17 cellular contexts compared by ENCODE assay signal in the genomic region with DNA sequence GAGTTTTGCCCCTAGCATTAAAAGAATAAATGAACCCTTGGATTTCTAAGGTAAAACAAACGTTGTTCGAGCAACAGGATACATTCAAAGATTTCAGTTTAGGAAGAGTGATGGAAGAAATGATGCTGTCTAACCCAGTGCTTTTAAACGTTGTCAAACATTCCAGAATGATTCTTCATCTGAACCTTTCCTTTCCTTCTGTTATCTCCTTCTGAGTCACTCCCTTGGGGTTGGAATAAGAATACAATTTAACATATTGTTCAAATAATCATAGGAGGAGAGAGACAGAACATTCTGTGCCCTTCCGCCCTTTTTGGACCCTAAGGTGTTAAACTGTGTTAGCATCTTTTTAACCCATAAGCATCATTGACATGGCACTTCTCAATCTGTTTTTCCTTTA.
DNase-seq lines count a peak whose midpoint lies in the region; ATAC-seq and TF ChIP-seq lines count a peak whose summit lies in the region.
"Had no signal": no experiment of that assay in that cellular context is flagged by ENCODE, and none has a peak within 500 bp of the region (broad histone marks: within the 10 kb centered on the region; RNA-seq: fewer than 3 reads in every experiment).

No MANE protein-coding gene starts in this region.

- intact Hi-C loops in mammary epithelial cell (cut with micrococcal nuclease) (no loop called here), sigmoid colon (cut with DNase I) (no loop called here)

- no peak for TF ChIP-seq EP300 in sigmoid colon (IDR thresholded peaks at IDR 0.05)

- H3K79me2 ChIP-seq in ACC112 (ENCODE audit: control insufficient read depth, insufficient read depth, low read length, unreplicated experiment), result no peaks in the 10 kb centered on the region
- H3K79me2 ChIP-seq in mammary epithelial cell (ENCODE audit: insufficient read depth, low read length), result no peaks in the 10 kb centered on the region
- H3K79me2 ChIP-seq in hepatocyte, result no peaks in the 10 kb centered on the region

- H3K27me3 ChIP-seq in ACC112 (ENCODE audit: insufficient read depth, low read length), result no peaks in the 10 kb centered on the region
- H3K27me3 ChIP-seq in mammary epithelial cell (ENCODE audit: insufficient read depth, low read length), result no peaks in the 10 kb centered on the region
- H3K27me3 ChIP-seq in hepatocyte, result no peaks in the 10 kb centered on the region
- H3K27me3 ChIP-seq in sigmoid colon, result no peaks in the 10 kb centered on the region
- H3K27me3 ChIP-seq: upper lobe of left lung had no signal

- H3K4me2 ChIP-seq in mammary epithelial cell (ENCODE audit: insufficient read depth, low read depth, low read length) (peak overlapping the region; percentile 57), hepatocyte (no peak overlapping the region)

- H3K4me3 ChIP-seq in ACC112 (ENCODE audit: low read depth, low read length), result no peak overlapping the region
- no peak overlapping the region for H3K4me3 ChIP-seq in mammary epithelial cell (replicated peaks in 1 of 3; ENCODE audit: insufficient read depth in 1 of 3, low read depth in 2 of 3, low read length in 3 of 3)
- no peak overlapping the region for H3K4me3 ChIP-seq in hepatocyte
- H3K4me3 ChIP-seq in sigmoid colon, result no peak overlapping the region
- H3K4me3 ChIP-seq: GM12878, heart right ventricle, K562, upper lobe of left lung had no signal

- no peak for ATAC-seq in GM18858 (IDR thresholded peaks at IDR 0.05; ENCODE audit: unreplicated experiment)
- ATAC-seq: GM12878, HCT116, heart right ventricle, K562 had no signal

- dilution Hi-C loops in mammary epithelial cell (cut with HindIII; ENCODE audit: low sequenced_read_pairs), result no loop called here

- H2AFZ ChIP-seq in ACC112 (ENCODE audit: low read length, unreplicated experiment), result peak overlapping the region; percentile 88
- no peak overlapping the region for H2AFZ ChIP-seq in mammary epithelial cell (ENCODE audit: low read depth, low read length)
- H2AFZ ChIP-seq in hepatocyte, result no peak overlapping the region

- H3K27ac ChIP-seq in ACC112 (ENCODE audit: low read depth, low read length) (peak overlapping the region; percentile 79), mammary epithelial cell (ENCODE audit: insufficient read depth, low read depth, low read length) (peak overlapping the region; percentile 60), hepatocyte (no peak overlapping the region), sigmoid colon (no peak overlapping the region)
- H3K27ac ChIP-seq: heart right ventricle, upper lobe of left lung had no signal

- TF ChIP-seq CTCF in mammary epithelial cell (conservative IDR thresholded peaks at IDR 0.05 in 1 of 2, IDR thresholded peaks at IDR 0.05 in 1 of 2; ENCODE audit: extremely low read depth in 1 of 2, insufficient read depth in 1 of 2, low read depth in 1 of 2, low read length in 2 of 2) (no peak), hepatocyte (IDR thresholded peaks at IDR 0.05; ENCODE audit: poor library complexity) (no peak), sigmoid colon (IDR thresholded peaks at IDR 0.05) (no peak)

- no peak overlapping the region for H3K9ac ChIP-seq in mammary epithelial cell (ENCODE audit: insufficient read depth, low read length)

- in situ Hi-C loops in mammary epithelial cell (cut with MboI; ENCODE audit: low sequenced_read_pairs in 2 of 2), result no loop called here

- CTCF ChIA-PET in mammary epithelial cell (lab: Charles Lee; ENCODE audit: low non-redundant PET), result no interaction called here

- H3K36me3 ChIP-seq in ACC112 (ENCODE audit: insufficient read depth, low read length) (no peaks in the 10 kb centered on the region), mammary epithelial cell (ENCODE audit: insufficient read depth, low read length) (no peaks in the 10 kb centered on the region), hepatocyte (replicated peaks; ENCODE audit: insufficient read depth, low read depth) (no peaks in the 10 kb centered on the region), sigmoid colon (no peaks in the 10 kb centered on the region)
- H3K36me3 ChIP-seq: heart right ventricle, upper lobe of left lung had no signal

- no peaks in the 10 kb centered on the region for H4K20me1 ChIP-seq in mammary epithelial cell (ENCODE audit: insufficient read depth, low read length)
- H4K20me1 ChIP-seq in hepatocyte (ENCODE audit: insufficient read depth, poor library complexity, severe bottlenecking), result no peaks in the 10 kb centered on the region

- H3K9me3 ChIP-seq in mammary epithelial cell (replicated peaks; ENCODE audit: insufficient read depth, low read length) (no peaks in the 10 kb centered on the region), hepatocyte (ENCODE audit: low read depth) (no peaks in the 10 kb centered on the region), sigmoid colon (no peaks in the 10 kb centered on the region)
- H3K9me3 ChIP-seq: upper lobe of left lung had no signal

- 17% methylated on average over 4 of the region's 4 CpGs for WGBS in mammary epithelial cell (ENCODE audit: low coverage, missing lambda C conversion rate)
- WGBS in hepatocyte (ENCODE audit: low lambda C conversion rate, missing lambda C conversion rate), result 58% methylated on average over 4 of the region's 4 CpGs
- WGBS in sigmoid colon, 2 donors, result 78 to 84% methylated on average over 4 of the region's 4 CpGs

- no peak for TF ChIP-seq POLR2A in sigmoid colon (IDR thresholded peaks at IDR 0.05)

- H3K9me2 ChIP-seq in hepatocyte (replicated peaks; ENCODE audit: insufficient read depth), result no peaks in the 10 kb centered on the region

- peak; percentile 87 for DNase-seq in LHCN-M2 (ENCODE audit: low read depth)
- peak; percentile 58 for DNase-seq in mammary epithelial cell
- peak; percentile 8 for DNase-seq in hepatocyte (ENCODE audit: low spot score)
- no peak for DNase-seq in cerebellar nuclear complex (lab: John Stamatoyannopoulos, UW)
- DNase-seq in midbrain (lab: John Stamatoyannopoulos, UW), result no peak
- DNase-seq in sigmoid colon, result no peak
- DNase-seq: activated CD4-positive, alpha-beta T cell treated with anti-CD3 and anti-CD28 coated beads for 4 hours; activated T-cell treated with anti-CD3 and anti-CD28 coated beads for 4 hours; CD4-positive, alpha-beta memory T cell; heart right ventricle; SHP77 treated with DMSO at 0.1 percent for 48 hours; upper lobe of left lung had no signal

- H3K4me1 ChIP-seq in ACC112 (ENCODE audit: control insufficient read depth, insufficient read depth, low read length, unreplicated experiment), result peaks cover 25% of the 10 kb centered on the region
- peaks cover 17% of the 10 kb centered on the region for H3K4me1 ChIP-seq in mammary epithelial cell (ENCODE audit: insufficient read depth, low read length)
- no peaks in the 10 kb centered on the region for H3K4me1 ChIP-seq in hepatocyte (ENCODE audit: insufficient read depth)
- H3K4me1 ChIP-seq in sigmoid colon, result no peaks in the 10 kb centered on the region
- H3K4me1 ChIP-seq: heart right ventricle, upper lobe of left lung had no signal

- BruUV-seq in mammary epithelial cell (replicated peaks; lab: Mats Ljungman, UMichigan), result no TSS peak

Comparison
In these comparisons a context has a peak if more than half of its experiments do, and no peak if none do; other contexts are left out.
1. H3K27ac ChIP-seq: peak in ACC112 (single experiment) and mammary epithelial cell (single experiment); none in hepatocyte (single experiment) and sigmoid colon (0 of 4).
2. DNase-seq: peak in LHCN-M2 (single experiment), mammary epithelial cell (single experiment) and hepatocyte (single experiment); none in cerebellar nuclear complex (0 of 2), midbrain (single experiment) and sigmoid colon (single experiment).